In genomic region chr11:33375688-33376311, GRCh38 we compare ENCODE assay signal across 9 cellular contexts. TPM values are rescaled to one million over a fixed set of nuclear protein-coding genes. Genes with fewer than 3 reads are reported as not detected.
DNase-seq lines count a peak whose midpoint lies in the region; ATAC-seq and TF ChIP-seq lines count a peak whose summit lies in the region.
"Had no signal": no experiment of that assay in that cellular context is flagged by ENCODE, and none has a peak within 500 bp of the region (broad histone marks: within the 10 kb centered on the region; RNA-seq: fewer than 3 reads in every experiment).

Gene KIAA1549L, plus strand, starts transcription at chr11:33376108.

- TF ChIP-seq POLR2A in stomach (IDR thresholded peaks at IDR 0.05), result no peak

- no peak within 1 kb of the TSS for H3K27ac Mint-ChIP-seq in activated naive CD8-positive, alpha-beta T cell treated with anti-CD3 and anti-CD28 coated beads, Interleukin-2, amount 50 U/mL, for 24 hours

- H3K36me3 Mint-ChIP-seq in activated naive CD8-positive, alpha-beta T cell treated with anti-CD3 and anti-CD28 coated beads, Interleukin-2, amount 50 U/mL, for 24 hours (ENCODE audit: low read depth), result no peaks in the 10 kb centered on the region

- H3K4me3 Mint-ChIP-seq in activated naive CD8-positive, alpha-beta T cell treated with anti-CD3 and anti-CD28 coated beads, Interleukin-2, amount 50 U/mL, for 24 hours, result peak within 1 kb of the TSS; percentile 27

- H3K27me3 Mint-ChIP-seq in activated naive CD8-positive, alpha-beta T cell treated with anti-CD3 and anti-CD28 coated beads, Interleukin-2, amount 50 U/mL, for 24 hours, result peaks cover 48% of the 10 kb centered on the region

- H3K4me3 ChIP-seq in HUES48 (ENCODE audit: low read depth, low read length) (peak within 1 kb of the TSS; percentile 78), iPS-18c (ENCODE audit: insufficient read depth, low read depth, low read length) (peak within 1 kb of the TSS; percentile 53), stomach (peak within 1 kb of the TSS; percentile 44 to 71 (median 50))

- DNase-seq in ELR (ENCODE audit: low read depth), result peak; percentile 64
- peak; percentile 5 for DNase-seq in activated naive CD8-positive, alpha-beta T cell treated with anti-CD3 and anti-CD28 coated beads, Interleukin-2, amount 50 U/mL, for 24 hours
- no peak for DNase-seq in stomach
- DNase-seq in activated CD4-positive, CD25-positive, alpha-beta regulatory T cell (lab: John Stamatoyannopoulos, UW), result no peak

- no peaks in the 10 kb centered on the region for H3K9me3 Mint-ChIP-seq in activated naive CD8-positive, alpha-beta T cell treated with anti-CD3 and anti-CD28 coated beads, Interleukin-2, amount 50 U/mL, for 24 hours

- no peaks in the 10 kb centered on the region for H3K4me1 Mint-ChIP-seq in activated naive CD8-positive, alpha-beta T cell treated with anti-CD3 and anti-CD28 coated beads, Interleukin-2, amount 50 U/mL, for 24 hours

- peaks cover 40% of the 10 kb centered on the region for H3K27me3 ChIP-seq in HUES48 (ENCODE audit: control insufficient read depth, insufficient read depth, low read length)
- peaks cover 5 to 76% (median 30%) of the 10 kb centered on the region in 3 donors for H3K27me3 ChIP-seq in stomach

- no peak for TF ChIP-seq CTCF in stomach (IDR thresholded peaks at IDR 0.05)

- ATAC-seq in activated naive CD8-positive, alpha-beta T cell treated with anti-CD3 and anti-CD28 coated beads, Interleukin-2, amount 50 U/mL, for 24 hours, result peak; percentile 13
- ATAC-seq in GM18861 (IDR thresholded peaks at IDR 0.05; ENCODE audit: unreplicated experiment), result no peak
- no peak for ATAC-seq in GM18873 (IDR thresholded peaks at IDR 0.05; ENCODE audit: low FRiP score, unreplicated experiment)

- TF ChIP-seq EP300 in stomach (IDR thresholded peaks at IDR 0.05), result no peak

- no peaks in the 10 kb centered on the region for H3K36me3 ChIP-seq in HUES48 (ENCODE audit: control insufficient read depth, insufficient read depth, low read length)
- no peaks in the 10 kb centered on the region for H3K36me3 ChIP-seq in stomach

- H3K27ac ChIP-seq in HUES48 (ENCODE audit: low read depth, low read length), result no peak within 1 kb of the TSS
- no peak within 1 kb of the TSS for H3K27ac ChIP-seq in stomach

- H3K4me1 ChIP-seq in HUES48 (ENCODE audit: control insufficient read depth, insufficient read depth, low read length), result peaks cover 7% of the 10 kb centered on the region
- peaks cover 9 to 20% (median 16%) of the 10 kb centered on the region in 4 donors for H3K4me1 ChIP-seq in stomach

- H3K9ac ChIP-seq in HUES48 (ENCODE audit: low read depth, low read length), result 0 out of 2 replicates have a peak within 1 kb of the TSS, but pooled peaks have one; percentile 54

- WGBS in stomach, 5 donors, result 1 to 18% (median 2%) methylated on average over 9 to 69 of the region's 70 CpGs

- H3K9me3 ChIP-seq in HUES48 (ENCODE audit: control insufficient read depth, insufficient read depth, low read length) (no peaks in the 10 kb centered on the region), iPS-18c (ENCODE audit: control insufficient read depth, insufficient read depth, low read length) (no peaks in the 10 kb centered on the region), stomach (no peaks in the 10 kb centered on the region)

- intact Hi-C loops in stomach (cut with DNase I; ENCODE audit: low total_unique reads), result no loop called here

RNA-seq across cellular contexts. Expression of gene KIAA1549L, which starts in this region (rescaled TPM):
- total RNA-seq in stomach, result under 1 TPM in 1 of 5 donors, not detected in 4; 0.37 TPM
- polyA plus RNA-seq in stomach, result under 1 TPM; under 0.01 to 0.15 (median 0.15) TPM
- total RNA-seq: T-helper 2 cell treated with Interferon-gamma antibody and Interleukin-4, amounts not matched to agents 100 ng/mL and 5 ng/mL, for 36 hours had no signal

Comparison
In these comparisons a context has a peak if more than half of its experiments do, and no peak if none do; other contexts are left out.
1. DNase-seq: peak in ELR (single experiment) and activated naive CD8-positive, alpha-beta T cell treated with anti-CD3 and anti-CD28 coated beads, Interleukin-2, amount 50 U/mL, for 24 hours (single experiment); none in stomach (single experiment) and activated CD4-positive, CD25-positive, alpha-beta regulatory T cell (0 of 4).
2. Peak in every context shown above with its lines, with median percentiles within 50 percentile points of each other: H3K4me3 ChIP-seq.